ENCODE assay signal across 2 cellular contexts in the genomic region with DNA sequence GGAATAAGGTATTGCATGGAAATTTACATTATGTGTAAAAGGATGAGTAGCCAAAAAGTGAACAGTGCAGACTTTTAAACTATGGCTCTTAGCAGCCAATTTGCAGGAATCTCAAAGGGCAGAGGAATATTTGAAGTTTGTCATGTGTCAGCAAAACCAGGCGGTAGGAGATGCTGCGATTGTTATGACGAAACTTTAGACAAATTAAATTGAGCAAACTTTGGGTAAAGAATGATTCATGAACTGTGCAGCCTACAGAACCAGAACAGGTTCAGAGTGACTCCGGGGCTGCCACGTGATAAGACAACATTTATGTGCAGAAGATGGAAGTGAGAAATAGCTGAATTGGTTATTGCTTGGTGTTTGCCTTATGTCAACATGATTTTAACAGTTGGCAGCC.
TF ChIP-seq lines count a peak whose summit lies in the region.

No MANE protein-coding gene starts in this region.

TF ChIP-seq in K562, 482 proteins besides CTCF, POLR2A, EP300 and RAD21:
- no peak for TF ChIP-seq HLTF (IDR thresholded peaks at IDR 0.05)
- no peak for TF ChIP-seq EZH2 (IDR thresholded peaks at IDR 0.05; ENCODE audit: borderline replicate concordance, low read depth, low read length)
- peak; percentile 71 for TF ChIP-seq MAFG (tag; conservative IDR thresholded peaks at IDR 0.05)
- TF ChIP-seq MAFF (IDR thresholded peaks at IDR 0.05; ENCODE audit: low read length): peak; percentile 65
- peak; percentile 71 for TF ChIP-seq C11orf30 (IDR thresholded peaks at IDR 0.05; ENCODE audit: low read depth)
- TF ChIP-seq TBP (optimal IDR thresholded peaks at IDR 0.05; ENCODE audit: low read depth, low read length): no peak
- TF ChIP-seq, protein P1, sequence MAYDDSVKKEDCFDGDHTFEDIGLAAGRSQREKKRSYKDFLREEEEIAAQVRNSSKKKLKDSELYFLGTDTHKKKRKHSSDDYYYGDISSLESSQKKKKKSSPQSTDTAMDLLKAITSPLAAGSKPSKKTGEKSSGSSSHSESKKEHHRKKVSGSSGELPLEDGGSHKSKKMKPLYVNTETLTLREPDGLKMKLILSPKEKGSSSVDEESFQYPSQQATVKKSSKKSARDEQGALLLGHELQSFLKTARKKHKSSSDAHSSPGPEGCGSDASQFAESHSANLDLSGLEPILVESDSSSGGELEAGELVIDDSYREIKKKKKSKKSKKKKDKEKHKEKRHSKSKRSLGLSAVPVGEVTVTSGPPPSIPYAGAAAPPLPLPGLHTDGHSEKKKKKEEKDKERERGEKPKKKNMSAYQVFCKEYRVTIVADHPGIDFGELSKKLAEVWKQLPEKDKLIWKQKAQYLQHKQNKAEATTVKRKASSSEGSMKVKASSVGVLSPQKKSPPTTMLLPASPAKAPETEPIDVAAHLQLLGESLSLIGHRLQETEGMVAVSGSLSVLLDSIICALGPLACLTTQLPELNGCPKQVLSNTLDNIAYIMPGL (CRISPR knock-in tag; IDR thresholded peaks at IDR 0.05): no peak
- peak; percentile 83 for TF ChIP-seq ZNF316 (IDR thresholded peaks at IDR 0.05)
- TF ChIP-seq CEBPB (tag; IDR thresholded peaks at IDR 0.05): peak; percentile 48
- peak; percentile 42 for TF ChIP-seq MAFK (IDR thresholded peaks at IDR 0.05; ENCODE audit: low read length)
- no peak for TF ChIP-seq AFF4 (CRISPR knock-in tag; IDR thresholded peaks at IDR 0.05)
- no peak for TF ChIP-seq ZZZ3 (IDR thresholded peaks at IDR 0.05)
- 0 out of 4 replicates have a peak, but pooled peaks of 1 of the 2 experiments have one; percentile 47 for TF ChIP-seq FOXA3 (CRISPR knock-in tag; conservative IDR thresholded peaks at IDR 0.05 in 1 of 2, IDR thresholded peaks at IDR 0.05 in 1 of 2)
- TF ChIP-seq, protein P2, sequence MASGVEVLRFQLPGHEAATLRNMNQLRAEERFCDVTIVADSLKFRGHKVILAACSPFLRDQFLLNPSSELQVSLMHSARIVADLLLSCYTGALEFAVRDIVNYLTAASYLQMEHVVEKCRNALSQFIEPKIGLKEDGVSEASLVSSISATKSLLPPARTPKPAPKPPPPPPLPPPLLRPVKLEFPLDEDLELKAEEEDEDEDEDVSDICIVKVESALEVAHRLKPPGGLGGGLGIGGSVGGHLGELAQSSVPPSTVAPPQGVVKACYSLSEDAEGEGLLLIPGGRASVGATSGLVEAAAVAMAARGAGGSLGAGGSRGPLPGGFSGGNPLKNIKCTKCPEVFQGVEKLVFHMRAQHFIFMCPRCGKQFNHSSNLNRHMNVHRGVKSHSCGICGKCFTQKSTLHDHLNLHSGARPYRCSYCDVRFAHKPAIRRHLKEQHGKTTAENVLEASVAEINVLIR (CRISPR knock-in tag; IDR thresholded peaks at IDR 0.05): no peak
- TF ChIP-seq ZNF175 (CRISPR knock-in tag; IDR thresholded peaks at IDR 0.05; ENCODE audit: low read depth): no peak
- TF ChIP-seq FIP1L1 (IDR thresholded peaks at IDR 0.05; ENCODE audit: low read depth, low read length, poor library complexity, severe bottlenecking): no peak
TF ChIP-seq in K562: peak in this region for 7.

TF ChIP-seq in HepG2, 621 proteins besides CTCF, POLR2A, EP300 and RAD21:
- TF ChIP-seq XBP1 (CRISPR knock-in tag; IDR thresholded peaks at IDR 0.05) (no peak), ZNF296 (CRISPR knock-in tag; conservative IDR thresholded peaks at IDR 0.05) (no peak), MAFK (conservative IDR thresholded peaks at IDR 0.05 in 1 of 2, IDR thresholded peaks at IDR 0.05 in 1 of 2; ENCODE audit: low read length in 2 of 2) (peak; percentile 76 to 80), TEF (CRISPR knock-in tag; IDR thresholded peaks at IDR 0.05) (no peak), ZSCAN31 (CRISPR knock-in tag; IDR thresholded peaks at IDR 0.05; ENCODE audit: low read depth) (no peak), MAFF (IDR thresholded peaks at IDR 0.05; ENCODE audit: low read depth, low read length) (peak; percentile 78), ONECUT2 (CRISPR knock-in tag; IDR thresholded peaks at IDR 0.05) (no peak)
TF ChIP-seq in HepG2: peak in this region for 2.
